In the genomic region with DNA sequence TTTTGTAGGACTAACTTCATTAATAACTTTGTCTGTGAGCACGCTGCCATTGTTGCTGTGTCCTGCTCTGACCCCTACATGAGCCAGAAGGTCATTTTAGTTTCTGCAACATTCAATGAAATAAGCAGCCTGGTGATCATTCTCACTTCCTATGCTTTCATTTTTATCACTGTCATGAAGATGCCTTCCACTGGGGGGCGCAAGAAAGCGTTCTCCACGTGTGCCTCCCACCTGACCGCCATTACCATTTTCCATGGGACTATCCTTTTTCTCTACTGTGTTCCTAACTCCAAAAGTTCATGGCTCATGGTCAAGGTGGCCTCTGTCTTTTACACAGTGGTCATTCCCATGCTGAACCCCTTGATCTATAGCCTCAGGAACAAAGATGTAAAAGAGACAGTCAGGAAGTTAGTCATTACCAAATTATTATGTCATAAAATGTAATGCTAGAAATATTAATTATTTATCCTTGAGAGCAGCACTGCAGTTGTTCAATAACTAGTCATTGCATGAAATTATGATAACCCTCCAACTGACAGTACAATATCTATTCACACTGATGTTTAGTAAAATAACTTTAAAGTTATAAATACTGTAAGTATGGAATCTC, we compare ENCODE assay signal across 20 cellular contexts. TPM values are rescaled to one million over a fixed set of nuclear protein-coding genes. Genes with fewer than 3 reads are reported as not detected.
DNase-seq lines count a peak whose midpoint lies in the region; ATAC-seq and TF ChIP-seq lines count a peak whose summit lies in the region.
"Had no signal": no experiment of that assay in that cellular context is flagged by ENCODE, and none has a peak within 500 bp of the region (broad histone marks: within the 10 kb centered on the region; RNA-seq: fewer than 3 reads in every experiment).

No MANE protein-coding gene starts in this region.

- H3K4me1 Mint-ChIP-seq in WTC11, result no peaks in the 10 kb centered on the region
- H3K4me1 Mint-ChIP-seq: nephron progenitor cell had no signal

- H3K27ac Mint-ChIP-seq in WTC11, result no peak overlapping the region
- H3K27ac Mint-ChIP-seq: nephron progenitor cell had no signal

- no peaks in the 10 kb centered on the region for H3K27me3 ChIP-seq in Loucy (ENCODE audit: insufficient read depth, low read length, poor library complexity, severe bottlenecking)
- H3K27me3 ChIP-seq: BLaER1 treated with 17β-estradiol and CSF1 and Interleukin-3, amounts not matched to agents 10 nM and 100 nM; gastrocnemius medialis; MG63; suprapubic skin had no signal

- POLR2A ChIA-PET in WTC11 (lab: Charles Lee), result no interaction called here

- no peaks in the 10 kb centered on the region for H3K4me1 ChIP-seq in Loucy (ENCODE audit: insufficient read depth, low read length, poor library complexity, severe bottlenecking)
- H3K4me1 ChIP-seq: BLaER1 treated with 17β-estradiol and CSF1 and Interleukin-3, amounts not matched to agents 10 nM and 100 nM; gastrocnemius medialis; suprapubic skin had no signal

- H4K20me1 ChIP-seq in Loucy (ENCODE audit: insufficient read depth, low read length, poor library complexity, severe bottlenecking), result no peaks in the 10 kb centered on the region
- H4K20me1 ChIP-seq: BLaER1 treated with 17β-estradiol and CSF1 and Interleukin-3, amounts not matched to agents 10 nM and 100 nM had no signal

- peak; percentile 3 for DNase-seq in COLO829 (ENCODE audit: low spot score)
- peak; percentile 10 for DNase-seq in WTC11 (ENCODE audit: low spot score)
- DNase-seq in SKM-1 treated with dmso at 0.1 percent for 144 hours (lab: John Stamatoyannopoulos, UW; ENCODE audit: unreplicated experiment), result no peak
- no peak for DNase-seq in COR-L47 (lab: John Stamatoyannopoulos, UW)
- no peak for DNase-seq in HUDEP-2 (lab: John Stamatoyannopoulos, UW; ENCODE audit: unreplicated experiment in 76 of 76)
- DNase-seq: amygdala, cerebellar nuclear complex, gastrocnemius medialis, MG63, nephron progenitor cell, retina had no signal

- no peaks in the 10 kb centered on the region for H3K9me2 ChIP-seq in Loucy (replicated peaks; ENCODE audit: low read depth, low read length)

- H2AFZ ChIP-seq in Loucy (ENCODE audit: low read length), result 0 out of 2 replicates have a peak overlapping the region, but pooled peaks have one; percentile 44

- H3K79me2 ChIP-seq in Loucy (ENCODE audit: insufficient read depth, low read length), result no peaks in the 10 kb centered on the region

- H3K27me3 Mint-ChIP-seq in WTC11 (ENCODE audit: low read depth), result no peaks in the 10 kb centered on the region; the same call in none of the 2 replicates

- CTCF ChIA-PET in WTC11 (lab: Charles Lee), result no interaction called here

- H3K36me3 ChIP-seq in Loucy (ENCODE audit: insufficient read depth, low read length), result no peaks in the 10 kb centered on the region
- H3K36me3 ChIP-seq: BLaER1 treated with 17β-estradiol and CSF1 and Interleukin-3, amounts not matched to agents 10 nM and 100 nM; gastrocnemius medialis; MG63; suprapubic skin had no signal

- TF ChIP-seq CTCF in GM12872 (IDR thresholded peaks at IDR 0.05; ENCODE audit: insufficient read depth, low read depth, low read length), result peak; percentile 40; the same call in 2 of the 3 replicates
- peak; percentile 48 for TF ChIP-seq CTCF in Loucy (conservative IDR thresholded peaks at IDR 0.05; ENCODE audit: low read length)
- no peak for TF ChIP-seq CTCF in WTC11 (IDR thresholded peaks at IDR 0.05)

- peaks cover 53% of the 10 kb centered on the region for H3K36me3 Mint-ChIP-seq in WTC11

- H3K4me2 ChIP-seq in Loucy (ENCODE audit: low read depth, low read length, poor library complexity, severe bottlenecking), result no peak overlapping the region
- H3K4me2 ChIP-seq: BLaER1 treated with 17β-estradiol and CSF1 and Interleukin-3, amounts not matched to agents 10 nM and 100 nM had no signal

- no peaks in the 10 kb centered on the region for H3K9me3 ChIP-seq in Loucy (ENCODE audit: insufficient read depth, low read depth, low read length)
- H3K9me3 ChIP-seq: BLaER1 treated with 17β-estradiol and CSF1 and Interleukin-3, amounts not matched to agents 10 nM and 100 nM; gastrocnemius medialis; MG63 had no signal

- H3K9me3 Mint-ChIP-seq in WTC11, result peaks cover 77% of the 10 kb centered on the region

- no peak overlapping the region for H3K4me3 Mint-ChIP-seq in WTC11
- H3K4me3 Mint-ChIP-seq: nephron progenitor cell had no signal

- H3K9ac ChIP-seq in Loucy (ENCODE audit: low read depth, low read length, poor library complexity, severe bottlenecking), result no peak overlapping the region
- H3K9ac ChIP-seq: BLaER1 treated with 17β-estradiol and CSF1 and Interleukin-3, amounts not matched to agents 10 nM and 100 nM had no signal

- H3F3A ChIP-seq in Loucy (ENCODE audit: low read depth), result no peaks in the 10 kb centered on the region

- no peak for ATAC-seq in WTC11
- no peak for ATAC-seq in HG02763 (IDR thresholded peaks at IDR 0.05; ENCODE audit: unreplicated experiment)
- ATAC-seq: gastrocnemius medialis had no signal

- H3K4me3 ChIP-seq in Loucy (ENCODE audit: low read length, poor library complexity, severe bottlenecking), result no peak overlapping the region
- H3K4me3 ChIP-seq: BLaER1 treated with 17β-estradiol and CSF1 and Interleukin-3, amounts not matched to agents 10 nM and 100 nM; gastrocnemius medialis; lung; MG63; suprapubic skin had no signal

TF ChIP-seq in WTC11, 78 proteins besides CTCF, POLR2A, EP300 and RAD21 (continues in another document):
- TF ChIP-seq ZNF219 (CRISPR knock-in tag; IDR thresholded peaks at IDR 0.05; ENCODE audit: borderline replicate concordance), result no peak
- TF ChIP-seq RELA (CRISPR knock-in tag; IDR thresholded peaks at IDR 0.05; ENCODE audit: borderline replicate concordance), result no peak
- TF ChIP-seq CREM (CRISPR knock-in tag; IDR thresholded peaks at IDR 0.05), result no peak
- TF ChIP-seq, protein P1, sequence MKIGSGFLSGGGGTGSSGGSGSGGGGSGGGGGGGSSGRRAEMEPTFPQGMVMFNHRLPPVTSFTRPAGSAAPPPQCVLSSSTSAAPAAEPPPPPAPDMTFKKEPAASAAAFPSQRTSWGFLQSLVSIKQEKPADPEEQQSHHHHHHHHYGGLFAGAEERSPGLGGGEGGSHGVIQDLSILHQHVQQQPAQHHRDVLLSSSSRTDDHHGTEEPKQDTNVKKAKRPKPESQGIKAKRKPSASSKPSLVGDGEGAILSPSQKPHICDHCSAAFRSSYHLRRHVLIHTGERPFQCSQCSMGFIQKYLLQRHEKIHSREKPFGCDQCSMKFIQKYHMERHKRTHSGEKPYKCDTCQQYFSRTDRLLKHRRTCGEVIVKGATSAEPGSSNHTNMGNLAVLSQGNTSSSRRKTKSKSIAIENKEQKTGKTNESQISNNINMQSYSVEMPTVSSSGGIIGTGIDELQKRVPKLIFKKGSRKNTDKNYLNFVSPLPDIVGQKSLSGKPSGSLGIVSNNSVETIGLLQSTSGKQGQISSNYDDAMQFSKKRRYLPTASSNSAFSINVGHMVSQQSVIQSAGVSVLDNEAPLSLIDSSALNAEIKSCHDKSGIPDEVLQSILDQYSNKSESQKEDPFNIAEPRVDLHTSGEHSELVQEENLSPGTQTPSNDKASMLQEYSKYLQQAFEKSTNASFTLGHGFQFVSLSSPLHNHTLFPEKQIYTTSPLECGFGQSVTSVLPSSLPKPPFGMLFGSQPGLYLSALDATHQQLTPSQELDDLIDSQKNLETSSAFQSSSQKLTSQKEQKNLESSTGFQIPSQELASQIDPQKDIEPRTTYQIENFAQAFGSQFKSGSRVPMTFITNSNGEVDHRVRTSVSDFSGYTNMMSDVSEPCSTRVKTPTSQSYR (CRISPR knock-in tag; IDR thresholded peaks at IDR 0.05), result no peak
- TF ChIP-seq, protein P2, sequence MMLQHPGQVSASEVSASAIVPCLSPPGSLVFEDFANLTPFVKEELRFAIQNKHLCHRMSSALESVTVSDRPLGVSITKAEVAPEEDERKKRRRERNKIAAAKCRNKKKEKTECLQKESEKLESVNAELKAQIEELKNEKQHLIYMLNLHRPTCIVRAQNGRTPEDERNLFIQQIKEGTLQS (CRISPR knock-in tag; conservative IDR thresholded peaks at IDR 0.05), result no peak
- TF ChIP-seq ATF1 (CRISPR knock-in tag; IDR thresholded peaks at IDR 0.05), result no peak
- no peak for TF ChIP-seq SMAD3 (CRISPR knock-in tag; IDR thresholded peaks at IDR 0.05; ENCODE audit: borderline replicate concordance)
- TF ChIP-seq, protein P3, sequence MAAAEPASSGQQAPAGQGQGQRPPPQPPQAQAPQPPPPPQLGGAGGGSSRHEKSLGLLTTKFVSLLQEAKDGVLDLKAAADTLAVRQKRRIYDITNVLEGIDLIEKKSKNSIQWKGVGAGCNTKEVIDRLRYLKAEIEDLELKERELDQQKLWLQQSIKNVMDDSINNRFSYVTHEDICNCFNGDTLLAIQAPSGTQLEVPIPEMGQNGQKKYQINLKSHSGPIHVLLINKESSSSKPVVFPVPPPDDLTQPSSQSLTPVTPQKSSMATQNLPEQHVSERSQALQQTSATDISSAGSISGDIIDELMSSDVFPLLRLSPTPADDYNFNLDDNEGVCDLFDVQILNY (CRISPR knock-in tag; IDR thresholded peaks at IDR 0.05), result no peak
- TF ChIP-seq CBFB (CRISPR knock-in tag; IDR thresholded peaks at IDR 0.05; ENCODE audit: low read depth), result no peak
- TF ChIP-seq, protein P4, sequence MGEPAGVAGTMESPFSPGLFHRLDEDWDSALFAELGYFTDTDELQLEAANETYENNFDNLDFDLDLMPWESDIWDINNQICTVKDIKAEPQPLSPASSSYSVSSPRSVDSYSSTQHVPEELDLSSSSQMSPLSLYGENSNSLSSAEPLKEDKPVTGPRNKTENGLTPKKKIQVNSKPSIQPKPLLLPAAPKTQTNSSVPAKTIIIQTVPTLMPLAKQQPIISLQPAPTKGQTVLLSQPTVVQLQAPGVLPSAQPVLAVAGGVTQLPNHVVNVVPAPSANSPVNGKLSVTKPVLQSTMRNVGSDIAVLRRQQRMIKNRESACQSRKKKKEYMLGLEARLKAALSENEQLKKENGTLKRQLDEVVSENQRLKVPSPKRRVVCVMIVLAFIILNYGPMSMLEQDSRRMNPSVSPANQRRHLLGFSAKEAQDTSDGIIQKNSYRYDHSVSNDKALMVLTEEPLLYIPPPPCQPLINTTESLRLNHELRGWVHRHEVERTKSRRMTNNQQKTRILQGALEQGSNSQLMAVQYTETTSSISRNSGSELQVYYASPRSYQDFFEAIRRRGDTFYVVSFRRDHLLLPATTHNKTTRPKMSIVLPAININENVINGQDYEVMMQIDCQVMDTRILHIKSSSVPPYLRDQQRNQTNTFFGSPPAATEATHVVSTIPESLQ (CRISPR knock-in tag; IDR thresholded peaks at IDR 0.05), result no peak
- no peak for TF ChIP-seq ZNF396 (CRISPR knock-in tag; IDR thresholded peaks at IDR 0.05; ENCODE audit: borderline replicate concordance)

RNA-seq across cellular contexts. Expression of a gene that starts 46.4 kb away (rescaled TPM):
- not detected in 3 replicates for total RNA-seq in WTC11 (2021)
- total RNA-seq: G401; gastrocnemius medialis; lung; RPMI7951; suprapubic skin; T-helper 2 cell treated with Interferon-gamma antibody and Interleukin-4, amounts not matched to agents 100 ng/mL and 5 ng/mL, for 36 hours had no signal

Comparison
In these comparisons a context has a peak if more than half of its experiments do, and no peak if none do; other contexts are left out.
1. DNase-seq: peak in COLO829 (single experiment) and WTC11 (single experiment); none in SKM-1 treated with dmso at 0.1 percent for 144 hours (single experiment), COR-L47 (single experiment) and HUDEP-2 (0 of 76).